Comparison of ENCODE assay signal across 13 cellular contexts in genomic region chr4:13966241-13967195, GRCh38.
DNase-seq lines count a peak whose midpoint lies in the region; ATAC-seq and TF ChIP-seq lines count a peak whose summit lies in the region.
"Had no signal": no experiment of that assay in that cellular context is flagged by ENCODE, and none has a peak within 500 bp of the region (broad histone marks: within the 10 kb centered on the region; RNA-seq: fewer than 3 reads in every experiment).

No MANE protein-coding gene starts in this region.

- no peaks in the 10 kb centered on the region for H3K9me3 Mint-ChIP-seq in endothelial cell (ENCODE audit: unreplicated experiment)
- H3K9me3 Mint-ChIP-seq in stimulated activated naive CD8-positive, alpha-beta T cell treated with anti-CD3 and anti-CD28 coated beads, Interleukin-15, amount 100 ng/mL, for 72 hours: no peaks in the 10 kb centered on the region
- H3K9me3 Mint-ChIP-seq: activated T-helper 2 cell treated with anti-CD3 and anti-CD28 coated beads, Interferon-gamma antibody, Interleukin-2, Interleukin-4, amounts not matched to agents 10 μg/mL and 5 μg/mL and 100 μg/mL, durations not matched to agents 14 hours and 24 hours and 36 hours had no signal

- in situ Hi-C loops in astrocyte of the cerebellum (cut with HindIII; ENCODE audit: low sequenced_read_pairs): no loop called here

- no peak overlapping the region for H3K4me3 Mint-ChIP-seq in endothelial cell (ENCODE audit: unreplicated experiment)
- H3K4me3 Mint-ChIP-seq in stimulated activated naive CD8-positive, alpha-beta T cell treated with anti-CD3 and anti-CD28 coated beads, Interleukin-15, amount 100 ng/mL, for 72 hours: no peak overlapping the region

- H3K9me3 ChIP-seq in cardiac muscle cell (ENCODE audit: low read depth) (no peaks in the 10 kb centered on the region), thoracic aorta (no peaks in the 10 kb centered on the region)

- H3K27me3 Mint-ChIP-seq in endothelial cell (ENCODE audit: unreplicated experiment): no peaks in the 10 kb centered on the region
- H3K27me3 Mint-ChIP-seq in stimulated activated naive CD8-positive, alpha-beta T cell treated with anti-CD3 and anti-CD28 coated beads, Interleukin-15, amount 100 ng/mL, for 72 hours: no peaks in the 10 kb centered on the region

- H3K27me3 ChIP-seq in cardiac muscle cell (no peaks in the 10 kb centered on the region), thoracic aorta (replicated peaks; ENCODE audit: insufficient read depth) (no peaks in the 10 kb centered on the region)

- no peak for ATAC-seq in Right ventricle myocardium superior (ENCODE audit: poor library complexity)
- ATAC-seq in thoracic aorta (ENCODE audit: insufficient number of reproducible peaks, low FRiP score, low read depth): peak; percentile 38
- no peak for ATAC-seq in GM21529 (IDR thresholded peaks at IDR 0.05; ENCODE audit: unreplicated experiment)
- ATAC-seq in stimulated activated naive CD8-positive, alpha-beta T cell treated with anti-CD3 and anti-CD28 coated beads, Interleukin-15, amount 100 ng/mL, for 72 hours: no peak
- ATAC-seq: Panc1 had no signal

- no peaks in the 10 kb centered on the region for H3K4me1 ChIP-seq in cardiac muscle cell (ENCODE audit: low read depth)
- H3K4me1 ChIP-seq in thoracic aorta (ENCODE audit: control insufficient read depth in 1 of 2, low read depth in 2 of 2): peaks cover 3 to 18% of the 10 kb centered on the region in 2 donors

- intact Hi-C loops in Right ventricle myocardium superior (cut with DNase I): no loop called here

- H3K4me3 ChIP-seq in cardiac muscle cell: no peak overlapping the region
- no peak overlapping the region for H3K4me3 ChIP-seq in astrocyte of the cerebellum (ENCODE audit: low read depth, low read length)
- peak overlapping the region; percentile 6 for H3K4me3 ChIP-seq in thoracic aorta

- H3K27ac Mint-ChIP-seq in endothelial cell (ENCODE audit: unreplicated experiment): no peak overlapping the region
- no peak overlapping the region for H3K27ac Mint-ChIP-seq in stimulated activated naive CD8-positive, alpha-beta T cell treated with anti-CD3 and anti-CD28 coated beads, Interleukin-15, amount 100 ng/mL, for 72 hours
- H3K27ac Mint-ChIP-seq: activated T-helper 2 cell treated with anti-CD3 and anti-CD28 coated beads, Interferon-gamma antibody, Interleukin-2, Interleukin-4, amounts not matched to agents 10 μg/mL and 5 μg/mL and 100 μg/mL, durations not matched to agents 14 hours and 24 hours and 36 hours had no signal

- peaks cover 3% of the 10 kb centered on the region for H3K4me1 Mint-ChIP-seq in endothelial cell (ENCODE audit: unreplicated experiment)
- H3K4me1 Mint-ChIP-seq in stimulated activated naive CD8-positive, alpha-beta T cell treated with anti-CD3 and anti-CD28 coated beads, Interleukin-15, amount 100 ng/mL, for 72 hours: no peaks in the 10 kb centered on the region

- no peaks in the 10 kb centered on the region for H3K36me3 Mint-ChIP-seq in endothelial cell (ENCODE audit: low read depth, unreplicated experiment)

- H3K36me3 ChIP-seq in cardiac muscle cell (no peaks in the 10 kb centered on the region), thoracic aorta (no peaks in the 10 kb centered on the region)

- DNase-seq in cardiac muscle cell (ENCODE audit: low read depth in 1 of 2, low spot score in 1 of 2) (peak in 1 of 2 donors; percentile 90), Right ventricle myocardium superior (no peak), astrocyte of the cerebellum (ENCODE audit: low read depth) (peak; percentile 63), hepatic stellate cell (ENCODE audit: low spot score) (peak; percentile 66), thoracic aorta (ENCODE audit: low spot score) (no peak), endothelial cell (ENCODE audit: low spot score) (no peak)
- DNase-seq in stimulated activated naive CD8-positive, alpha-beta T cell treated with anti-CD3 and anti-CD28 coated beads, Interleukin-15, amount 100 ng/mL, for 72 hours: no peak
- DNase-seq: activated CD4-positive, CD25-positive, alpha-beta regulatory T cell; effector memory CD4-positive, alpha-beta T cell; NCI-H2029 had no signal

- H3K27ac ChIP-seq in cardiac muscle cell (no peak overlapping the region), thoracic aorta (peak overlapping the region in 1 of 2 donors; percentile 39)

- peak; percentile 39 for TF ChIP-seq CTCF in cardiac muscle cell (IDR thresholded peaks at IDR 0.05; ENCODE audit: low read depth, low read length)
- peak; percentile 36 for TF ChIP-seq CTCF in astrocyte of the cerebellum (IDR thresholded peaks at IDR 0.05; ENCODE audit: low read depth, low read length, missing control alignments)
- no peak for TF ChIP-seq CTCF in thoracic aorta (IDR thresholded peaks at IDR 0.05)
- no peak for TF ChIP-seq CTCF in endothelial cell (IDR thresholded peaks at IDR 0.05; ENCODE audit: unreplicated experiment)

Comparison
In these comparisons a context has a peak if more than half of its experiments do, and no peak if none do; other contexts are left out.
1. DNase-seq: peak in astrocyte of the cerebellum (single experiment) and hepatic stellate cell (single experiment); none in Right ventricle myocardium superior (single experiment), thoracic aorta (single experiment), endothelial cell (single experiment) and stimulated activated naive CD8-positive, alpha-beta T cell treated with anti-CD3 and anti-CD28 coated beads, Interleukin-15, amount 100 ng/mL, for 72 hours (0 of 2).
2. CTCF ChIP-seq: peak in cardiac muscle cell (single experiment) and astrocyte of the cerebellum (single experiment); none in thoracic aorta (single experiment) and endothelial cell (single experiment).